In genomic region chr1:75208862-75209261, GRCh38 we compare ENCODE assay signal across 25 cellular contexts.
"Had no signal": no experiment of that assay in that cellular context is flagged by ENCODE, and none has a peak within 500 bp of the region (broad histone marks: within the 10 kb centered on the region; RNA-seq: fewer than 3 reads in every experiment).

No MANE protein-coding gene starts in this region.

- H3K36me3 ChIP-seq: adrenal gland, breast epithelium, SJCRH30, WERI-Rb-1 had no signal

- H3K4me1 ChIP-seq: adrenal gland, body of pancreas, breast epithelium, SJCRH30 had no signal

- H3K36me3 Mint-ChIP-seq: activated naive CD4-positive, alpha-beta T cell treated with anti-CD3 and anti-CD28 coated beads, Interleukin-2, amount 50 U/mL, for 72 hours had no signal

- H3K27me3 ChIP-seq: adrenal gland, body of pancreas, breast epithelium, SJCRH30 had no signal

- H3K4me3 ChIP-seq: adrenal gland, body of pancreas, breast epithelium, K562, SJCRH30, SK-N-MC had no signal

- H3K9me3 Mint-ChIP-seq: activated CD8-positive, alpha-beta T cell treated with anti-CD3 and anti-CD28 coated beads for 36 hours; activated naive CD4-positive, alpha-beta T cell treated with anti-CD3 and anti-CD28 coated beads for 36 hours; activated naive CD4-positive, alpha-beta T cell treated with anti-CD3 and anti-CD28 coated beads, Interleukin-2, amount 50 U/mL, for 72 hours; activated T-cell treated with anti-CD3 and anti-CD28 coated beads, Interleukin-2, amount 50 U/mL, for 24 hours; activated T-helper 2 cell treated with anti-CD3 and anti-CD28 coated beads, Interferon-gamma antibody, Interleukin-2, Interleukin-4, amounts not matched to agents 10 μg/mL and 5 μg/mL and 100 μg/mL, durations not matched to agents 14 hours and 24 hours and 36 hours had no signal

- H3K9me3 ChIP-seq: adrenal gland, body of pancreas, breast epithelium, SJCRH30 had no signal

- DNase-seq: activated CD4-positive, alpha-beta T cell treated with anti-CD3 and anti-CD28 coated beads for 1 hour; activated CD4-positive, alpha-beta T cell treated with anti-CD3 and anti-CD28 coated beads for 48 hours; activated CD4-positive, CD25-positive, alpha-beta regulatory T cell; activated CD8-positive, alpha-beta T cell treated with anti-CD3 and anti-CD28 coated beads for 36 hours; activated gamma-delta T cell treated with Interleukin-2 at 50 U/mL for 16 hours; activated naive CD4-positive, alpha-beta T cell treated with anti-CD3 and anti-CD28 coated beads for 36 hours; activated T-cell treated with anti-CD3 and anti-CD28 coated beads, Interleukin-2, amount 50 U/mL, for 24 hours; adrenal gland; body of pancreas; caudate nucleus; NCI-H1105; NCI-H1417 treated with DMSO at 0.1 percent for 48 hours; NCI-H187 treated with DMSO at 0.1 percent for 48 hours; NCI-H2081; NCI-H345; NCI-H524 treated with DMSO at 0.1 percent for 48 hours; SHP77; SJCRH30; T1000; WERI-Rb-1 had no signal

- H3K27me3 Mint-ChIP-seq: activated CD8-positive, alpha-beta T cell treated with anti-CD3 and anti-CD28 coated beads for 36 hours; activated T-cell treated with anti-CD3 and anti-CD28 coated beads, Interleukin-2, amount 50 U/mL, for 24 hours had no signal

- H3K27ac ChIP-seq: adrenal gland, body of pancreas, breast epithelium, SJCRH30, SK-N-MC, WERI-Rb-1 had no signal

- H3K4me3 Mint-ChIP-seq: activated CD8-positive, alpha-beta T cell treated with anti-CD3 and anti-CD28 coated beads for 36 hours; activated naive CD4-positive, alpha-beta T cell treated with anti-CD3 and anti-CD28 coated beads for 36 hours; activated T-cell treated with anti-CD3 and anti-CD28 coated beads, Interleukin-2, amount 50 U/mL, for 24 hours had no signal

- H3K27ac Mint-ChIP-seq: activated CD8-positive, alpha-beta T cell treated with anti-CD3 and anti-CD28 coated beads for 36 hours; activated naive CD4-positive, alpha-beta T cell treated with anti-CD3 and anti-CD28 coated beads for 36 hours; activated naive CD4-positive, alpha-beta T cell treated with anti-CD3 and anti-CD28 coated beads, Interleukin-2, amount 50 U/mL, for 72 hours; activated T-cell treated with anti-CD3 and anti-CD28 coated beads, Interleukin-2, amount 50 U/mL, for 24 hours; activated T-helper 2 cell treated with anti-CD3 and anti-CD28 coated beads, Interferon-gamma antibody, Interleukin-2, Interleukin-4, amounts not matched to agents 10 μg/mL and 5 μg/mL and 100 μg/mL, durations not matched to agents 14 hours and 24 hours and 36 hours had no signal
